Comparison of ENCODE assay signal across 8 cellular contexts in the genomic region with DNA sequence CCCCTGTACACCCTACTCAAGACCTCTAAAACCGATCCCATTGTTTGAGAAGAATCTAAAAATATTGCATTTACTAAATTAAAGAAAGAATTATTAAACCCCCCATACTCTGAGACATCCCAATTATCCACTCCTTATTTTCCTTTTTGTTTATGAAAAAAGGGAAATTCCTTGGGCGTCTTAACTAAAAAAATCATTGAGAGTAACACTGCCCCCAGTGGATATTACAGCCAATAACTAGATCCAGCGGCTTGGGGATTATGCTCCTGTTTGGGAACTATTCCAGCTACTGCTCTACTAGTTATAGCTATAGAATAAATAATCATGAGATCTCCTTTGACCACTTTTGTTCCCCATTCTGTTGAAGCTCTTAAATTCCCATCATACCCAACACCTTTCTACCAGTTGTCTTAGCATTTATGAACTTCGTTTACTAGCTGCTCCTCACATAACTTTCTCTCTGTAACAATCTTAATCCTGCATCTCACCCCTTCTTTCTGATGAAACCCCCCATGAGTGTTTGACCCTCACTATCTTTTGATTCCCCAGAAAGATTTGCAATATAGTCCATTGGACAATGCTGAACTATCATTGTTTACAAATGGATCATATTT. TPM values are rescaled to one million over a fixed set of nuclear protein-coding genes. Genes with fewer than 3 reads are reported as not detected.
DNase-seq lines count a peak whose midpoint lies in the region; ATAC-seq and TF ChIP-seq lines count a peak whose summit lies in the region.

No MANE protein-coding gene starts in this region.

- H3K27ac ChIP-seq in mesendoderm (ENCODE audit: low read depth, low read length) = no peak overlapping the region

- in situ Hi-C loops in astrocyte of the spinal cord (cut with HindIII; ENCODE audit: low sequenced_read_pairs) = no loop called here

- no peak overlapping the region for H3K18ac ChIP-seq in mesendoderm (ENCODE audit: low read length)

- H3K4me1 ChIP-seq in mesendoderm (ENCODE audit: control insufficient read depth, low read depth, low read length) = no peaks in the 10 kb centered on the region

- no peak overlapping the region for H2AK5ac ChIP-seq in mesendoderm (ENCODE audit: low read length)

- no peak overlapping the region for H3K4me3 ChIP-seq in astrocyte of the spinal cord (ENCODE audit: low read depth, low read length)
- H3K4me3 ChIP-seq in mesendoderm (ENCODE audit: low read length) = no peak overlapping the region

- ATAC-seq in HG03159 (IDR thresholded peaks at IDR 0.05; ENCODE audit: unreplicated experiment) = no peak

- CTCF ChIA-PET in activated CD4-positive, alpha-beta memory T cell treated with anti-CD3 and anti-CD28 coated beads, Interleukin-2, amount 10 ng/mL, durations not matched to agents 7 days and 5 days (lab: Charles Lee) = interaction anchor here (0.7 to 2.7 kb wide), 5 partner anchors 9 to 656 kb away, joined by 3 to 21 read pairs (median 3); no protein-coding TSS in a partner anchor

- TF ChIP-seq CTCF in astrocyte of the spinal cord (IDR thresholded peaks at IDR 0.05; ENCODE audit: low read depth, low read length) = peak; percentile 51

- H3K4me1 Mint-ChIP-seq in activated CD4-positive, alpha-beta memory T cell treated with anti-CD3 and anti-CD28 coated beads, Interleukin-2, amount 10 ng/mL, durations not matched to agents 7 days and 5 days = no peaks in the 10 kb centered on the region

- H4K8ac ChIP-seq in mesendoderm (ENCODE audit: low read depth, low read length) = no peak overlapping the region

- no CpG with 5 or more reads among the region's 4 CpGs for WGBS in mesendoderm (ENCODE audit: extremely low coverage, insufficient coverage, low lambda C conversion rate)

- POLR2A ChIA-PET in activated CD4-positive, alpha-beta memory T cell treated with anti-CD3 and anti-CD28 coated beads, Interleukin-2, amount 10 ng/mL, durations not matched to agents 7 days and 5 days (lab: Charles Lee) = no interaction called here

- H2BK15ac ChIP-seq in mesendoderm (replicated peaks; ENCODE audit: low read depth) = no peak overlapping the region

- H2BK5ac ChIP-seq in mesendoderm (ENCODE audit: low read length) = no peak overlapping the region

- H4K5ac ChIP-seq in mesendoderm (ENCODE audit: low read length) = no peak overlapping the region

- no peak overlapping the region for H3K23ac ChIP-seq in mesendoderm (ENCODE audit: low read length)

- H3K36me3 ChIP-seq in mesendoderm (ENCODE audit: control insufficient read depth, insufficient read depth, low read length) = no peaks in the 10 kb centered on the region

- peaks cover 7% of the 10 kb centered on the region for H3K9me3 Mint-ChIP-seq in activated CD4-positive, alpha-beta memory T cell treated with anti-CD3 and anti-CD28 coated beads, Interleukin-2, amount 10 ng/mL, durations not matched to agents 7 days and 5 days

- H3K79me1 ChIP-seq in mesendoderm (ENCODE audit: low read length) = no peaks in the 10 kb centered on the region

- no peak overlapping the region for H3K9ac ChIP-seq in mesendoderm (ENCODE audit: low read length)

- H3K27me3 ChIP-seq in mesendoderm (ENCODE audit: insufficient read depth, low read length, poor library complexity) = no peaks in the 10 kb centered on the region

- H3K27ac Mint-ChIP-seq in activated CD4-positive, alpha-beta memory T cell treated with anti-CD3 and anti-CD28 coated beads, Interleukin-2, amount 10 ng/mL, durations not matched to agents 7 days and 5 days = no peak overlapping the region

- DNase-seq in CD1c-positive myeloid dendritic cell (ENCODE audit: extremely low spot score) = peak; percentile 60
- peak; percentile 26 for DNase-seq in HT-29 (ENCODE audit: low spot score)
- peak; percentile 46 for DNase-seq in astrocyte of the spinal cord (ENCODE audit: low read depth, low spot score)
- peak; percentile 30 for DNase-seq in mesendoderm
- DNase-seq in NCI-H774 (lab: John Stamatoyannopoulos, UW) = no peak
- DNase-seq in activated CD8-positive, alpha-beta memory T cell treated with anti-CD3 and anti-CD28 coated beads for 24 hours = no peak
- no peak for DNase-seq in activated CD4-positive, alpha-beta memory T cell treated with anti-CD3 and anti-CD28 coated beads, Interleukin-2, amount 10 ng/mL, durations not matched to agents 7 days and 5 days

- H3K27me3 Mint-ChIP-seq in activated CD4-positive, alpha-beta memory T cell treated with anti-CD3 and anti-CD28 coated beads, Interleukin-2, amount 10 ng/mL, durations not matched to agents 7 days and 5 days = peaks cover 10% of the 10 kb centered on the region

- H3K79me2 ChIP-seq in mesendoderm (ENCODE audit: control insufficient read depth, insufficient read depth, low read length) = no peaks in the 10 kb centered on the region

- no peak overlapping the region for H3K4me3 Mint-ChIP-seq in activated CD4-positive, alpha-beta memory T cell treated with anti-CD3 and anti-CD28 coated beads, Interleukin-2, amount 10 ng/mL, durations not matched to agents 7 days and 5 days

- H3K4me2 ChIP-seq in mesendoderm (ENCODE audit: low read length) = no peak overlapping the region

- no peaks in the 10 kb centered on the region for H3K36me3 Mint-ChIP-seq in activated CD4-positive, alpha-beta memory T cell treated with anti-CD3 and anti-CD28 coated beads, Interleukin-2, amount 10 ng/mL, durations not matched to agents 7 days and 5 days (ENCODE audit: low read depth)

- no peak overlapping the region for H3K4ac ChIP-seq in mesendoderm (ENCODE audit: low read depth, low read length)

- no peak overlapping the region for H2BK120ac ChIP-seq in mesendoderm (ENCODE audit: low read depth, low read length)

- no peak overlapping the region for H3K56ac ChIP-seq in mesendoderm (ENCODE audit: low read length)

RNA-seq across cellular contexts. Expression of a gene that starts 12.7 kb away (rescaled TPM):
- not detected in 2 replicates for total RNA-seq in HT-29 (2014; rRNA removed; shearing (Covaris generic))
- polyA plus RNA-seq in mesendoderm (2013, experiment 1 of 2) = 0.88 TPM
- 0.67 TPM for polyA plus RNA-seq in mesendoderm (2013, experiment 2 of 2)
- total RNA-seq in activated CD4-positive, alpha-beta memory T cell treated with anti-CD3 and anti-CD28 coated beads, Interleukin-2, amount 10 ng/mL, durations not matched to agents 7 days and 5 days = not detected

RNA-seq across cellular contexts. Expression of a gene that starts 12.9 kb away (rescaled TPM):
- 107 and 118 TPM in 2 replicates for total RNA-seq in HT-29 (2014; rRNA removed; shearing (Covaris generic))
- 173 TPM for polyA plus RNA-seq in mesendoderm (2013, experiment 1 of 2)
- 174 TPM for polyA plus RNA-seq in mesendoderm (2013, experiment 2 of 2)
- 10 to 100 TPM; 63.7 to 69.8 TPM for total RNA-seq in activated CD4-positive, alpha-beta memory T cell treated with anti-CD3 and anti-CD28 coated beads, Interleukin-2, amount 10 ng/mL, durations not matched to agents 7 days and 5 days

RNA-seq across cellular contexts. Expression of a gene that starts 29.8 kb away (rescaled TPM):
- total RNA-seq in HT-29 (2014; rRNA removed; shearing (Covaris generic)) = 0.16 and 0.71 TPM in 2 replicates
- polyA plus RNA-seq in mesendoderm (2013, experiment 1 of 2) = 0.25 TPM
- polyA plus RNA-seq in mesendoderm (2013, experiment 2 of 2) = 0.25 TPM
- total RNA-seq in activated CD4-positive, alpha-beta memory T cell treated with anti-CD3 and anti-CD28 coated beads, Interleukin-2, amount 10 ng/mL, durations not matched to agents 7 days and 5 days = 1 to 10 TPM; 2.4 to 3.2 TPM

Comparison
In these comparisons a context has a peak if more than half of its experiments do, and no peak if none do; other contexts are left out.
1. DNase-seq: peak in CD1c-positive myeloid dendritic cell (single experiment), HT-29 (single experiment), astrocyte of the spinal cord (single experiment) and mesendoderm (single experiment); none in NCI-H774 (single experiment), activated CD8-positive, alpha-beta memory T cell treated with anti-CD3 and anti-CD28 coated beads for 24 hours (single experiment) and activated CD4-positive, alpha-beta memory T cell treated with anti-CD3 and anti-CD28 coated beads, Interleukin-2, amount 10 ng/mL, durations not matched to agents 7 days and 5 days (single experiment).